ENCODE assay signal across 11 cellular contexts in the genomic region with DNA sequence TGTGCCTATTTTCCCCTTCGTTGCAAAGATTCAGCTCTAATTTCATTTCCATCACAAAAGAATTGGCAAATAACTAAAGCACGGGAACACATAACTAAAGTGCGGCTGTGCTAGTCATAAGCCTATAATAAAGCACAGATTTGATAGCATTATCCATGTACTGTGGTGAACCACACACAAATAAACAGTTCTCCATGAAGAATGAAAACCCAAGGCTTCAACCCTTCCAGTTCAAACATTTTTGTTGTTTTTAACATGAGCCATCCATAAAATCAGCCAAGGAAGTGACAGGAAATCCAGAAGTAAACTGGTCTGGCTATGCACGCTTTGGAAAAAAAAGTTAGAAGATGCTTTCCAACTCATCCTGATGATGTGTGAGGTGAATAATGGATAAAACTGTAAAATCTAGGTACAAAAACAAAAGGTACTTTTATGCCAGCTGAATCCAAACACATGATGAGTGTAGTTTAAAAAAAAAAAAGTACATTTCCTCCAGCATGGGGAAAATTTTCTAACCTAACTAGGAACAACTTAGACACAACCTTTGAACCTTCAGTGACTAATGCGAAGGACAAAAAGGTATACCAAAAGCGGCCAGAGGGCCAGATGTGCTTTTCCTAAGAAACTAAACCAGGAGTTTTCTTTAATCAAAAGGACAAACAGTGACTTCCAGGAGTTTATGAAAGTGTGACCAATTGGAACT. TPM values are rescaled to one million over a fixed set of nuclear protein-coding genes. Genes with fewer than 3 reads are reported as not detected.
DNase-seq lines count a peak whose midpoint lies in the region; ATAC-seq, FAIRE-seq and TF ChIP-seq lines count a peak whose summit lies in the region.
"Had no signal": no experiment of that assay in that cellular context is flagged by ENCODE, and none has a peak within 500 bp of the region (broad histone marks: within the 10 kb centered on the region; RNA-seq: fewer than 3 reads in every experiment).

No MANE protein-coding gene starts in this region.

- H3K23me2 ChIP-seq in H1 (ENCODE audit: low read depth, low read length) = peaks cover 2% of the 10 kb centered on the region

- peak overlapping the region in 2 of 6 donors; percentile 14 to 43 for H3K27ac Mint-ChIP-seq in naive B cell
- H3K27ac Mint-ChIP-seq: CD8-positive, alpha-beta T cell; stimulated activated naive CD8-positive, alpha-beta T cell treated with anti-CD3 and anti-CD28 coated beads, Interleukin-15, Interleukin-2, amounts not matched to agents 100 ng/mL and 50 ng/mL, for 24 hours had no signal

- peaks cover 46 to 81% (median 69%) of the 10 kb centered on the region in 3 donors for H3K4me1 Mint-ChIP-seq in naive B cell

- TF ChIP-seq RAD21 in H1 (IDR thresholded peaks at IDR 0.05 in 1 of 2, conservative IDR thresholded peaks at IDR 0.05 in 1 of 2; ENCODE audit: low read depth in 2 of 2, low read length in 2 of 2) = no peak

- H4K91ac ChIP-seq in H1 (replicated peaks; ENCODE audit: insufficient read length, low read length) = peak overlapping the region; percentile 77

- H3K36me3 Mint-ChIP-seq in naive B cell = peaks cover 0 to 2% of the 10 kb centered on the region in 2 donors
- H3K36me3 Mint-ChIP-seq: CD8-positive, alpha-beta T cell had no signal

- H3K23ac ChIP-seq in H1 (ENCODE audit: insufficient read length) = no peak overlapping the region

- H3K27me3 ChIP-seq in H1 (replicated peaks in 1 of 4; ENCODE audit: control insufficient read depth in 3 of 4, extremely low read depth in 1 of 4, insufficient read depth in 3 of 4, low read length in 3 of 4) (no peaks in the 10 kb centered on the region), PC-9 (ENCODE audit: insufficient read depth, low read depth) (no peaks in the 10 kb centered on the region)

- 46% methylated on average over 6 of the region's 6 CpGs; no CpG with 5 or more reads in 1 of the 2 experiments for WGBS in H1 (ENCODE audit: extremely low coverage in 1 of 2, insufficient coverage in 1 of 2, insufficient read length in 1 of 2, insufficient replicate concordance in 2 of 2, low coverage in 1 of 2, low lambda C conversion rate in 2 of 2, missing lambda C conversion rate in 1 of 2), 2 experiments

- peak overlapping the region; percentile 21; the same call in 1 of the 2 replicates for H3K27ac ChIP-seq in H1 (ENCODE audit: low read depth, low read length)
- H3K27ac ChIP-seq in PC-9 = no peak overlapping the region

- H4K20me1 ChIP-seq in H1 (replicated peaks in 1 of 2; ENCODE audit: control insufficient read depth in 1 of 2, insufficient read depth in 2 of 2, low read length in 2 of 2) = peaks cover 3 to 11% of the 10 kb centered on the region in 2 experiments
- H4K20me1 ChIP-seq in PC-9 (ENCODE audit: insufficient read depth) = no peaks in the 10 kb centered on the region

- no peak overlapping the region for H3K56ac ChIP-seq in H1 (replicated peaks; ENCODE audit: insufficient read length, low read depth, low read length)

- no peak overlapping the region for H2AK5ac ChIP-seq in H1 (ENCODE audit: low read depth, low read length)

- no peak for TF ChIP-seq POLR2A in H1 (IDR thresholded peaks at IDR 0.05; ENCODE audit: control extremely low read depth in 1 of 2, low read depth in 2 of 2, low read length in 2 of 2)

- H3K36me3 ChIP-seq in H1 (ENCODE audit: control insufficient read depth in 2 of 4, insufficient read depth in 4 of 4, low read length in 3 of 4) (no peaks in the 10 kb centered on the region; a peak in 1 of 8 replicates), PC-9 (ENCODE audit: low read depth) (no peaks in the 10 kb centered on the region)

- ATAC-seq in naive B cell (ENCODE audit: low read depth in 2 of 2) = no peak
- ATAC-seq: CD8-positive, alpha-beta T cell had no signal

- H2BK20ac ChIP-seq in H1 (ENCODE audit: low read length) = peak overlapping the region; percentile 4; the same call in 1 of the 2 replicates

- H2AFZ ChIP-seq in H1 (ENCODE audit: low read length) = no peak overlapping the region
- H2AFZ ChIP-seq in PC-9 = no peak overlapping the region

- 0 out of 2 replicates have a peak overlapping the region, but pooled peaks have one; percentile 10 for H3K18ac ChIP-seq in H1 (ENCODE audit: extremely low read depth, low read length)

- H3K79me1 ChIP-seq in H1 (ENCODE audit: low read depth, low read length) = no peaks in the 10 kb centered on the region

- CTCF ChIA-PET in H1 (lab: Charles Lee; ENCODE audit: partially characterized antibody) (no interaction called here), PC-9 (lab: Charles Lee) (no interaction called here)

- H2BK15ac ChIP-seq in H1 (ENCODE audit: low read length) = no peak overlapping the region

- H3K4me3 Mint-ChIP-seq in naive B cell = peak overlapping the region in 5 of 8 donors; percentile 50 to 94 (median 82)
- H3K4me3 Mint-ChIP-seq: CD8-positive, alpha-beta T cell had no signal

- H2BK12ac ChIP-seq in H1 (ENCODE audit: low read depth, low read length) = peak overlapping the region; percentile 52; the same call in 1 of the 2 replicates

- TF ChIP-seq CTCF in AG09319 (IDR thresholded peaks at IDR 0.05; ENCODE audit: low read depth, low read length) (no peak), H1 (IDR thresholded peaks at IDR 0.05; ENCODE audit: control extremely low read depth in 1 of 3, insufficient read depth in 1 of 3, low read depth in 1 of 3, low read length in 3 of 3) (no peak), PC-9 (conservative IDR thresholded peaks at IDR 0.05) (no peak)

- TF ChIP-seq EP300 in H1 (IDR thresholded peaks at IDR 0.05; ENCODE audit: borderline replicate concordance in 1 of 2, low read depth in 2 of 2, low read length in 2 of 2) = no peak

- intact Hi-C loops in PC-9 (cut with micrococcal nuclease; ENCODE audit: unreplicated experiment) = no loop called here

- H3K79me2 ChIP-seq in H1 (ENCODE audit: control insufficient read depth in 1 of 2, insufficient read depth in 2 of 2, low read length in 2 of 2) (peaks cover 4 to 94% of the 10 kb centered on the region in 2 experiments), PC-9 (ENCODE audit: low read depth) (no peaks in the 10 kb centered on the region)

- H3K9ac ChIP-seq in H1 (replicated peaks in 1 of 4; ENCODE audit: extremely low read depth in 1 of 4, low read depth in 3 of 4, low read length in 3 of 4) = no peak overlapping the region

- no peak for FAIRE-seq in H1 (lab: Jason Lieb, UNC)
- FAIRE-seq: endothelial cell of umbilical vein had no signal

- DNase-seq in AG09319 (ENCODE audit: extremely low read depth, low read depth) (peak; percentile 94), LHCN-M2 (ENCODE audit: low read depth) (peak; percentile 82), H1 (ENCODE audit: low read depth in 1 of 2, low spot score in 2 of 2) (no peak), naive B cell (no peak), D341Med (ENCODE audit: low spot score) (no peak), NCI-H2107 treated with DMSO at 0.1 percent for 48 hours (lab: John Stamatoyannopoulos, UW; ENCODE audit: unreplicated experiment) (no peak), PC-9 (no peak)
- no peak for DNase-seq in stimulated activated CD4-positive, alpha-beta T cell treated with anti-CD3 and anti-CD28 coated beads, Interleukin-2, amount 100 ng/mL, for 48 hours
- DNase-seq: CD8-positive, alpha-beta T cell had no signal

- H3K4me1 ChIP-seq in H1 (replicated peaks in 1 of 4; ENCODE audit: control insufficient read depth in 3 of 4, insufficient read depth in 4 of 4, low read length in 3 of 4) (peaks cover 9 to 47% (median 29%) of the 10 kb centered on the region in 4 experiments), PC-9 (replicated peaks; ENCODE audit: insufficient read depth) (no peaks in the 10 kb centered on the region)

- H3K4me3 ChIP-seq in H1 (ENCODE audit: extremely low read depth in 1 of 4, insufficient read depth in 2 of 4, low read depth in 3 of 4, low read length in 4 of 4) (peak overlapping the region in 1 of 4 experiments; percentile 40; a peak in 1 of 8 replicates), PC-9 (no peak overlapping the region)

- no peaks in the 10 kb centered on the region for H3F3A ChIP-seq in PC-9 (ENCODE audit: insufficient read depth, low read depth)

- peak overlapping the region; percentile 96 for H3K4ac ChIP-seq in H1 (replicated peaks; ENCODE audit: insufficient read length, low read depth, low read length)

- H3K9me3 ChIP-seq in H1 (ENCODE audit: insufficient read depth in 2 of 2, low read depth in 1 of 2, low read length in 1 of 2) (no peaks in the 10 kb centered on the region), PC-9 (ENCODE audit: insufficient read depth, low read depth) (no peaks in the 10 kb centered on the region)

- no peak overlapping the region for H3K14ac ChIP-seq in H1 (ENCODE audit: insufficient read length)

- H4K5ac ChIP-seq in H1 (ENCODE audit: insufficient read length, low read depth, low read length) = peak overlapping the region; percentile 12

- H3K4me2 ChIP-seq in H1 (ENCODE audit: insufficient read depth in 1 of 2, low read depth in 2 of 2, low read length in 2 of 2) (peak overlapping the region; percentile 56 to 64; a peak in 3 of 4 replicates), PC-9 (no peak overlapping the region)

- peak overlapping the region; percentile 97 for H2BK120ac ChIP-seq in H1 (replicated peaks; ENCODE audit: low read depth, low read length)

- no TSS peak for BruUV-seq in PC-9 (replicated peaks; lab: Mats Ljungman, UMichigan)

- H3K27me3 Mint-ChIP-seq in naive B cell = peaks cover 0 to 12% (median 0%) of the 10 kb centered on the region in 3 donors

- POLR2A ChIA-PET in H1 (lab: Charles Lee; ENCODE audit: partially characterized antibody) = interaction anchor here (6.5 kb wide), 1 partner anchor 13 kb away, joined by 74 read pairs; no protein-coding TSS in a partner anchor
- POLR2A ChIA-PET in PC-9 (lab: Charles Lee; ENCODE audit: unreplicated experiment) = interaction anchor here (0.7 kb wide), 1 partner anchor 159 kb away, joined by 4 read pairs; no protein-coding TSS in a partner anchor

- no peaks in the 10 kb centered on the region for H3K9me2 ChIP-seq in PC-9 (ENCODE audit: insufficient read depth)

- 0 out of 2 replicates have a peak overlapping the region, but pooled peaks have one; percentile 73 for H2BK5ac ChIP-seq in H1 (ENCODE audit: low read depth, low read length)

- H3K9me3 Mint-ChIP-seq in naive B cell = peaks cover 0 to 4% (median 2%) of the 10 kb centered on the region in 7 donors
- H3K9me3 Mint-ChIP-seq: CD8-positive, alpha-beta T cell; stimulated activated naive CD8-positive, alpha-beta T cell treated with anti-CD3 and anti-CD28 coated beads, Interleukin-15, Interleukin-2, amounts not matched to agents 100 ng/mL and 50 ng/mL, for 24 hours had no signal

- H4K8ac ChIP-seq in H1 (ENCODE audit: extremely low read depth, insufficient read depth, low read length) = no peak overlapping the region

RNA-seq across cellular contexts. Expression of a gene that starts 10.2 kb away (rescaled TPM):
- total RNA-seq in LHCN-M2 (2014; rRNA removed) = 9.0 and 19.4 TPM in 2 replicates
- polyA plus RNA-seq in LHCN-M2 (2012) = 3.0 TPM
- total RNA-seq in H1 (2021; fragmentation: NEBNext Ultra II Directional; extraction: Animal tissue kit (Norgen Biotek cat#: 25700)) = 40.4 and 40.8 TPM in 2 replicates
- polyA plus RNA-seq in H1 (2011; rRNA removed) = 13.3 and 17.2 TPM in 2 replicates
- 21.6 TPM for polyA plus RNA-seq in H1 (2011; cell fraction: cytosol; rRNA removed)
- polyA plus RNA-seq in H1 (2011; cell fraction: nucleus; rRNA removed) = 22.2 TPM
- polyA plus RNA-seq in H1 (2012, experiment 1 of 2) = 26.7 to 29.8 TPM (median 28.7 TPM) in 4 replicates
- polyA plus RNA-seq in H1 (2012, experiment 2 of 2) = 2.2 TPM
- 27.0 TPM for polyA plus RNA-seq in H1 (2013, experiment 1 of 2)
- 23.0 TPM for polyA plus RNA-seq in H1 (2013, experiment 2 of 2)
- 38.1 and 43.4 TPM in 2 replicates for polyA minus RNA-seq in H1 (2011; rRNA and poly(A)+ RNA removed)
- polyA minus RNA-seq in H1 (2011; cell fraction: cytosol; rRNA and poly(A)+ RNA removed) = 17.6 TPM
- 69.6 TPM for polyA minus RNA-seq in H1 (2011; cell fraction: nucleus; rRNA and poly(A)+ RNA removed)
- polyA plus RNA-seq in naive B cell (ENCODE audit: low read depth in 6 of 6) = 1 to 10 TPM; 3.7 to 8.7 (median 6.0) TPM
- 2.8 and 5.5 TPM in 2 replicates for total RNA-seq in PC-9 (2021)

Comparison
In these comparisons a context has a peak if more than half of its experiments do, and no peak if none do; other contexts are left out.
1. DNase-seq: peak in AG09319 (single experiment) and LHCN-M2 (single experiment); none in H1 (0 of 2), naive B cell (single experiment), D341Med (single experiment), stimulated activated CD4-positive, alpha-beta T cell treated with anti-CD3 and anti-CD28 coated beads, Interleukin-2, amount 100 ng/mL, for 48 hours (0 of 2), NCI-H2107 treated with DMSO at 0.1 percent for 48 hours (single experiment) and PC-9 (0 of 2).